ENCODE assay signal across 19 cellular contexts in the genomic region with DNA sequence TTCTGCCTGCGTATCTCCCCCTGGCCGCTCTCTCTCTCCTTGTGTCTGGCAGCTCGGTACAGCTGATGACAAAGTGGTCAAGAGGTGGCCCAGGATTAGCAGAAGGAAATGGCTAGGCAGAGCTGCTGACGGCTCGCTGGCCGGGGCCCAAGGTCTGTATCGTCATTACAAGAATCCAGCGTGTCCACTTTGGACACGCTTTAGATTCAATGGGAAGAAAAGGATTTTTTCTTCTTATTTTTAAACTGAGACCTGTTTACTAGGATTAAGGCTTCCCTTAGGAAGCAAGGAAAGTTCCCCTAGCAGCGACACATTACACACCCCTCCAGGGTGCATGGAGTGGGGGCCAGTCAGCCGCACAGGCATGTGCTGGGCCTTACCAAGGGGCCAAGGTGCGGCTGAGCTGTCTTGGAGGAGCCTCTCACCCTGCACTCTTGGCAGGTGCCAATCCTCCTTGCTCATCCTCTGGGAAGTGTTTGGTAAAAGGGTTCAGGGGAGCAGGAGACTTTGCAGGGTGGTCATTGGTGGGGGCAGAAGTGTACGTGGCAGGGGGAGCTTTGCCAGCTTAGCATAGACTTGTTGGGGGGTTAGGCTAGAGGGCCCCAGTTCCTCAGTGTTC.
A peak's percentile ranks its signal among the peaks of the same experiment; 100 is the strongest.
DNase-seq lines count a peak whose midpoint lies in the region; ATAC-seq and TF ChIP-seq lines count a peak whose summit lies in the region.
"Had no signal": no experiment of that assay in that cellular context is flagged by ENCODE, and none has a peak within 500 bp of the region (broad histone marks: within the 10 kb centered on the region; RNA-seq: fewer than 3 reads in every experiment).

No MANE protein-coding gene starts in this region.

- H3K36me3 Mint-ChIP-seq in nephron progenitor cell (ENCODE audit: low read depth) = peaks cover 87% of the 10 kb centered on the region

- H3K9me3 ChIP-seq in cardiac muscle cell (ENCODE audit: low read depth) (no peaks in the 10 kb centered on the region), upper lobe of right lung (no peaks in the 10 kb centered on the region)
- H3K9me3 ChIP-seq: colonic mucosa, esophagus squamous epithelium had no signal

- peaks cover 6% of the 10 kb centered on the region for H3K27me3 Mint-ChIP-seq in nephron progenitor cell (ENCODE audit: low read depth, poor library complexity)
- H3K27me3 Mint-ChIP-seq: naive thymus-derived CD8-positive, alpha-beta T cell had no signal

- H3K4me1 ChIP-seq in cardiac muscle cell (ENCODE audit: low read depth) = peaks cover 10% of the 10 kb centered on the region
- no peaks in the 10 kb centered on the region for H3K4me1 ChIP-seq in upper lobe of right lung
- H3K4me1 ChIP-seq: colonic mucosa had no signal

- H3K4me3 Mint-ChIP-seq in nephron progenitor cell = no peak overlapping the region
- H3K4me3 Mint-ChIP-seq: CD8-positive, alpha-beta T cell; naive thymus-derived CD8-positive, alpha-beta T cell had no signal

- H3K4me1 Mint-ChIP-seq in nephron progenitor cell = no peaks in the 10 kb centered on the region

- no peak for ATAC-seq in upper lobe of right lung
- no peak for ATAC-seq in GM19351 (IDR thresholded peaks at IDR 0.05; ENCODE audit: unreplicated experiment)
- ATAC-seq in SK-N-SH treated with all-trans-retinoic acid at 6 μM for 48 hours = no peak
- ATAC-seq: CD8-positive, alpha-beta T cell; naive thymus-derived CD8-positive, alpha-beta T cell had no signal

- no peak for TF ChIP-seq CTCF in cardiac muscle cell (IDR thresholded peaks at IDR 0.05; ENCODE audit: low read depth, low read length)
- no peak for TF ChIP-seq CTCF in nephron progenitor cell (IDR thresholded peaks at IDR 0.05)
- no peak for TF ChIP-seq CTCF in upper lobe of right lung (IDR thresholded peaks at IDR 0.05)

- peak; percentile 47 for DNase-seq in activated effector memory CD4-positive, alpha-beta T cell treated with anti-CD3 and anti-CD28 coated beads, Interleukin-2, amount 50 U/mL, for 16 hours
- no peak for DNase-seq in activated effector memory CD4-positive, alpha-beta T cell treated with Interleukin-2 at 50 U/mL for 16 hours
- DNase-seq in cardiac muscle cell (ENCODE audit: low read depth in 1 of 2, low spot score in 1 of 2) (peak; percentile 82 to 95), nephron progenitor cell (no peak), upper lobe of right lung (peak; percentile 48), DMS 273 treated with DMSO at 0.1 percent for 48 hours (lab: John Stamatoyannopoulos, UW) (no peak)
- DNase-seq: activated CD4-positive, alpha-beta T cell treated with anti-CD3 and anti-CD28 coated beads for 48 hours; activated T-cell treated with anti-CD3 and anti-CD28 coated beads for 4 hours; CD8-positive, alpha-beta T cell; colonic mucosa; esophagus squamous epithelium; hippocampal formation; naive thymus-derived CD8-positive, alpha-beta T cell; SHP77; stimulated activated CD4-positive, alpha-beta T cell treated with anti-CD3 and anti-CD28 coated beads, Interleukin-2, amount 100 ng/mL, for 24 hours; T-helper 9 cell; trophoblast cell had no signal

- H3K27ac Mint-ChIP-seq in nephron progenitor cell = peak overlapping the region; percentile 81
- H3K27ac Mint-ChIP-seq: CD8-positive, alpha-beta T cell had no signal

- H3K27me3 ChIP-seq in cardiac muscle cell (no peaks in the 10 kb centered on the region), upper lobe of right lung (no peaks in the 10 kb centered on the region)
- H3K27me3 ChIP-seq: colonic mucosa, esophagus squamous epithelium had no signal

- H3K36me3 ChIP-seq in cardiac muscle cell (peaks cover 51% of the 10 kb centered on the region), upper lobe of right lung (peaks cover 65% of the 10 kb centered on the region)

- intact Hi-C loops in upper lobe of right lung (cut with DNase I) = no loop called here

- H3K9me3 Mint-ChIP-seq in nephron progenitor cell = no peaks in the 10 kb centered on the region
- H3K9me3 Mint-ChIP-seq: CD8-positive, alpha-beta T cell; naive thymus-derived CD8-positive, alpha-beta T cell had no signal

- H3K27ac ChIP-seq in cardiac muscle cell = peak overlapping the region; percentile 24
- H3K27ac ChIP-seq in upper lobe of right lung = no peak overlapping the region
- H3K27ac ChIP-seq: colonic mucosa had no signal

- H3K4me3 ChIP-seq in cardiac muscle cell (no peak overlapping the region), upper lobe of right lung (no peak overlapping the region)
- H3K4me3 ChIP-seq: colonic mucosa, esophagus squamous epithelium had no signal

TF ChIP-seq in SK-N-SH treated with all-trans-retinoic acid at 6 μM for 48 hours, 23 proteins besides CTCF, POLR2A, EP300 and RAD21:
- TF ChIP-seq ZFP3 (CRISPR knock-in tag; IDR thresholded peaks at IDR 0.05) (no peak), ZC3H10 (CRISPR knock-in tag; IDR thresholded peaks at IDR 0.05) (no peak), ZNF70 (CRISPR knock-in tag; IDR thresholded peaks at IDR 0.05) (no peak), SNAI2 (CRISPR knock-in tag; IDR thresholded peaks at IDR 0.05) (no peak), ZFP30 (CRISPR knock-in tag; IDR thresholded peaks at IDR 0.05) (no peak), PPARA (CRISPR knock-in tag; IDR thresholded peaks at IDR 0.05; ENCODE audit: borderline replicate concordance) (no peak), TSHZ2 (CRISPR knock-in tag; IDR thresholded peaks at IDR 0.05) (no peak), TOX (CRISPR knock-in tag; IDR thresholded peaks at IDR 0.05; ENCODE audit: borderline replicate concordance) (no peak), BACH2 (CRISPR knock-in tag; IDR thresholded peaks at IDR 0.05; ENCODE audit: borderline replicate concordance) (no peak), GLIS3 (CRISPR knock-in tag; IDR thresholded peaks at IDR 0.05) (no peak)
- TF ChIP-seq, protein P1, sequence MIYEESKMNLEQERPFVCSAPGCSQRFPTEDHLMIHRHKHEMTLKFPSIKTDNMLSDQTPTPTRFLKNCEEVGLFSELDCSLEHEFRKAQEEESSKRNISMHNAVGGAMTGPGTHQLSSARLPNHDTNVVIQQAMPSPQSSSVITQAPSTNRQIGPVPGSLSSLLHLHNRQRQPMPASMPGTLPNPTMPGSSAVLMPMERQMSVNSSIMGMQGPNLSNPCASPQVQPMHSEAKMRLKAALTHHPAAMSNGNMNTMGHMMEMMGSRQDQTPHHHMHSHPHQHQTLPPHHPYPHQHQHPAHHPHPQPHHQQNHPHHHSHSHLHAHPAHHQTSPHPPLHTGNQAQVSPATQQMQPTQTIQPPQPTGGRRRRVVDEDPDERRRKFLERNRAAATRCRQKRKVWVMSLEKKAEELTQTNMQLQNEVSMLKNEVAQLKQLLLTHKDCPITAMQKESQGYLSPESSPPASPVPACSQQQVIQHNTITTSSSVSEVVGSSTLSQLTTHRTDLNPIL (CRISPR knock-in tag; IDR thresholded peaks at IDR 0.05; ENCODE audit: low read depth) = no peak

Comparison
In these comparisons a context has a peak if more than half of its experiments do, and no peak if none do; other contexts are left out.
1. DNase-seq: peak in activated effector memory CD4-positive, alpha-beta T cell treated with anti-CD3 and anti-CD28 coated beads, Interleukin-2, amount 50 U/mL, for 16 hours (single experiment), cardiac muscle cell (2 of 2) and upper lobe of right lung (single experiment); none in activated effector memory CD4-positive, alpha-beta T cell treated with Interleukin-2 at 50 U/mL for 16 hours (single experiment), nephron progenitor cell (single experiment) and DMS 273 treated with DMSO at 0.1 percent for 48 hours (single experiment).